Comparison of ENCODE assay signal across 24 cellular contexts in the genomic region with DNA sequence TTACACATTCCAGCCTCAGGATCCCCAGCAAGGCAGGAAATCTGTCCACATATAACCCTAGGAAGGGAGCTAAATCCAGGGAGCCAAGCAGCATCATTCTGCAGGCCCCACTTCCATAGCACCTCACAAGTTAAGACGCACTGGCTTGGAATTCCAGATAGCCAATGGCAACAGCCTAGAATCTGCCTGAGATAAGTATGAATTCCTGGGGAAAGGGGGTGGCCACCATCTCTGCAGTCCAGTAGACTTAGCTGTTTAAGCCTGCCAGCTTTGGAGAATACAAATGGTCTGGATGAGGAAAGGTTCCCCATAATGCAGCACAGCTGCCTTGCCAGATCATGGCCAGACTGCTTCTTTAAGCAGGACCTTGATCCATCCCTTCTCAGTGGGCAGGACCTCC.
DNase-seq lines count a peak whose midpoint lies in the region; ATAC-seq, FAIRE-seq and TF ChIP-seq lines count a peak whose summit lies in the region.
"Had no signal": no experiment of that assay in that cellular context is flagged by ENCODE, and none has a peak within 500 bp of the region (broad histone marks: within the 10 kb centered on the region; RNA-seq: fewer than 3 reads in every experiment).

No MANE protein-coding gene starts in this region.

- no peak for FAIRE-seq in astrocyte (lab: Jason Lieb, UNC)
- FAIRE-seq: GM12878, GM19239 had no signal

- no peak for DNase-seq in activated CD4-positive, alpha-beta T cell treated with anti-CD3 and anti-CD28 coated beads, Interleukin-2, amount 10 ng/mL, durations not matched to agents 7 days and 5 days
- DNase-seq in activated CD4-positive, alpha-beta T cell treated with anti-CD3 and anti-CD28 coated beads for 48 hours, result no peak
- DNase-seq in astrocyte (ENCODE audit: low read depth), result peak; percentile 64
- no peak for DNase-seq in mesenchymal stem cell
- DNase-seq in stomach, result no peak
- DNase-seq in type B pancreatic cell (ENCODE audit: extremely low spot score, unreplicated experiment), result no peak
- DNase-seq in left cardiac atrium, result no peak
- no peak for DNase-seq in Right ventricle myocardium inferior (ENCODE audit: missing footprints)
- DNase-seq: 8988T; Caco-2; CD4-positive, CD25-positive, alpha-beta regulatory T cell; NCI-H1417; NCI-H187; NCI-H2107; NCI-H2227 treated with DMSO at 0.1 percent for 48 hours; NCI-H524; NCI-H82; OCI-M1; RPMI8226; SJCRH30 had no signal

- H2BK15ac ChIP-seq in mesenchymal stem cell (ENCODE audit: low read depth, poor library complexity, severe bottlenecking), result no peak overlapping the region

- H3K4me3 ChIP-seq in astrocyte (ENCODE audit: insufficient read depth, low read depth, low read length) (no peak overlapping the region), mesenchymal stem cell (ENCODE audit: insufficient read depth in 1 of 2, low read depth in 1 of 2, low read length in 2 of 2) (no peak overlapping the region), stomach (no peak overlapping the region)
- H3K4me3 ChIP-seq: GM12878, SJCRH30 had no signal

- CTCF ChIA-PET in activated CD4-positive, alpha-beta T cell treated with anti-CD3 and anti-CD28 coated beads, Interleukin-2, amount 10 ng/mL, durations not matched to agents 7 days and 5 days (lab: Charles Lee), result interaction anchor here (0.9 to 4.5 kb wide), 2 partner anchors 12 to 15 kb away, joined by 5 to 13 read pairs; no protein-coding TSS in a partner anchor

- H3K9me3 ChIP-seq in astrocyte (ENCODE audit: insufficient read depth, low read depth, low read length) (no peaks in the 10 kb centered on the region), mesenchymal stem cell (ENCODE audit: control insufficient read depth, low read length) (peaks cover 3% of the 10 kb centered on the region), stomach (no peaks in the 10 kb centered on the region)
- H3K9me3 ChIP-seq: Caco-2, SJCRH30 had no signal

- H3K14ac ChIP-seq in mesenchymal stem cell (ENCODE audit: low read length in 2 of 2), result peak overlapping the region in 1 of 2 experiments; percentile 79

- no peak overlapping the region for H2BK120ac ChIP-seq in mesenchymal stem cell (ENCODE audit: low read depth, low read length)

- no peak overlapping the region for H3K9ac ChIP-seq in astrocyte (ENCODE audit: low read length)
- H3K9ac ChIP-seq in mesenchymal stem cell (ENCODE audit: low read length), result peak overlapping the region; percentile 23

- H3K27me3 Mint-ChIP-seq in activated CD4-positive, alpha-beta T cell treated with anti-CD3 and anti-CD28 coated beads, Interleukin-2, amount 10 ng/mL, durations not matched to agents 7 days and 5 days, result peaks cover 2% of the 10 kb centered on the region
- H3K27me3 Mint-ChIP-seq in astrocyte (ENCODE audit: low read depth, unreplicated experiment) (no peaks in the 10 kb centered on the region), type B pancreatic cell (peaks cover 4% of the 10 kb centered on the region)

- no peak for TF ChIP-seq CTCF in astrocyte (IDR thresholded peaks at IDR 0.05; ENCODE audit: insufficient read depth, low read depth, low read length)
- no peak for TF ChIP-seq CTCF in stomach (IDR thresholded peaks at IDR 0.05)
- TF ChIP-seq CTCF in type B pancreatic cell (conservative IDR thresholded peaks at IDR 0.05), result no peak

- peaks cover 8% of the 10 kb centered on the region for H3K4me1 Mint-ChIP-seq in activated CD4-positive, alpha-beta T cell treated with anti-CD3 and anti-CD28 coated beads, Interleukin-2, amount 10 ng/mL, durations not matched to agents 7 days and 5 days
- peaks cover 28% of the 10 kb centered on the region for H3K4me1 Mint-ChIP-seq in astrocyte (ENCODE audit: low read depth, unreplicated experiment)
- no peaks in the 10 kb centered on the region for H3K4me1 Mint-ChIP-seq in type B pancreatic cell (ENCODE audit: unreplicated experiment)
- H3K4me1 Mint-ChIP-seq: B cell had no signal

- H3K4me2 ChIP-seq in astrocyte (ENCODE audit: low read length) (no peak overlapping the region), mesenchymal stem cell (ENCODE audit: low read length, poor library complexity, severe bottlenecking) (no peak overlapping the region)

- peak overlapping the region in 1 of 2 experiments; percentile 64 for H3K18ac ChIP-seq in mesenchymal stem cell (ENCODE audit: low read depth in 1 of 2, low read length in 2 of 2)

- no peak overlapping the region for H3K4me3 Mint-ChIP-seq in activated CD4-positive, alpha-beta T cell treated with anti-CD3 and anti-CD28 coated beads, Interleukin-2, amount 10 ng/mL, durations not matched to agents 7 days and 5 days
- H3K4me3 Mint-ChIP-seq in astrocyte (ENCODE audit: unreplicated experiment), result peak overlapping the region; percentile 18
- no peak overlapping the region for H3K4me3 Mint-ChIP-seq in type B pancreatic cell
- H3K4me3 Mint-ChIP-seq: B cell; CD4-positive, CD25-positive, alpha-beta regulatory T cell had no signal

- H3K23ac ChIP-seq in mesenchymal stem cell (ENCODE audit: low read length in 2 of 2), result no peak overlapping the region

- H2BK5ac ChIP-seq in mesenchymal stem cell (ENCODE audit: low read depth, low read length, poor library complexity, severe bottlenecking), result no peak overlapping the region

- H3K9me3 Mint-ChIP-seq in activated CD4-positive, alpha-beta T cell treated with anti-CD3 and anti-CD28 coated beads, Interleukin-2, amount 10 ng/mL, durations not matched to agents 7 days and 5 days, result no peaks in the 10 kb centered on the region
- H3K9me3 Mint-ChIP-seq in astrocyte (ENCODE audit: unreplicated experiment) (peaks cover 6% of the 10 kb centered on the region), type B pancreatic cell (no peaks in the 10 kb centered on the region)

- no peaks in the 10 kb centered on the region for H3K36me3 ChIP-seq in astrocyte (ENCODE audit: insufficient read depth, low read length)
- no peaks in the 10 kb centered on the region for H3K36me3 ChIP-seq in mesenchymal stem cell (ENCODE audit: control insufficient read depth in 1 of 2, insufficient read depth in 2 of 2, low read depth in 1 of 2, low read length in 2 of 2)
- H3K36me3 ChIP-seq in stomach, result no peaks in the 10 kb centered on the region
- H3K36me3 ChIP-seq: SJCRH30 had no signal

- no peaks in the 10 kb centered on the region for H4K20me1 ChIP-seq in astrocyte (ENCODE audit: insufficient read depth, low read length)

- POLR2A ChIA-PET in activated CD4-positive, alpha-beta T cell treated with anti-CD3 and anti-CD28 coated beads, Interleukin-2, amount 10 ng/mL, durations not matched to agents 7 days and 5 days (lab: Charles Lee), result no interaction called here

- peak overlapping the region; percentile 19 for H4K8ac ChIP-seq in mesenchymal stem cell (ENCODE audit: low read length)

- H3K79me1 ChIP-seq in mesenchymal stem cell (replicated peaks; ENCODE audit: low read length, poor library complexity, severe bottlenecking), result no peaks in the 10 kb centered on the region

- H3K4me1 ChIP-seq in astrocyte (ENCODE audit: insufficient read depth, low read length), result peaks cover 23% of the 10 kb centered on the region
- H3K4me1 ChIP-seq in mesenchymal stem cell (ENCODE audit: control insufficient read depth, insufficient read depth, low read depth, low read length), result peaks cover 4% of the 10 kb centered on the region
- no peaks in the 10 kb centered on the region for H3K4me1 ChIP-seq in stomach
- H3K4me1 ChIP-seq: Caco-2, SJCRH30 had no signal

- H3K27me3 ChIP-seq in astrocyte (ENCODE audit: insufficient read depth, low read length) (no peaks in the 10 kb centered on the region), mesenchymal stem cell (ENCODE audit: control insufficient read depth in 1 of 2, insufficient read depth in 1 of 2, low read length in 2 of 2) (no peaks in the 10 kb centered on the region), stomach (peaks cover 0 to 4% (median 0%) of the 10 kb centered on the region in 3 donors)
- H3K27me3 ChIP-seq: SJCRH30 had no signal

- 90% methylated on average over 1 of the region's 1 CpG for WGBS in mesenchymal stem cell
- WGBS in stomach, 5 donors, result 80 to 100% (median 92%) methylated on average over 1 of the region's 1 CpG

- no peak overlapping the region for H2AK5ac ChIP-seq in mesenchymal stem cell (ENCODE audit: low read length, severe bottlenecking)

- peak overlapping the region in 1 of 2 experiments; percentile 15 for H2BK12ac ChIP-seq in mesenchymal stem cell (ENCODE audit: low read length in 2 of 2)

- peak overlapping the region; percentile 22 for H3K27ac Mint-ChIP-seq in activated CD4-positive, alpha-beta T cell treated with anti-CD3 and anti-CD28 coated beads, Interleukin-2, amount 10 ng/mL, durations not matched to agents 7 days and 5 days
- H3K27ac Mint-ChIP-seq in astrocyte (ENCODE audit: unreplicated experiment) (no peak overlapping the region), type B pancreatic cell (no peak overlapping the region)
- H3K27ac Mint-ChIP-seq: B cell had no signal

- peak overlapping the region; percentile 6 for H2AFZ ChIP-seq in astrocyte (ENCODE audit: low read depth, low read length)
- H2AFZ ChIP-seq in mesenchymal stem cell (ENCODE audit: low read depth, low read length), result no peak overlapping the region

- peak overlapping the region; percentile 3 to 16 for H3K4ac ChIP-seq in mesenchymal stem cell (ENCODE audit: low read depth in 1 of 2, low read length in 2 of 2)

- no peak overlapping the region for H4K91ac ChIP-seq in mesenchymal stem cell (ENCODE audit: low read length)

- H3K79me2 ChIP-seq in astrocyte (ENCODE audit: insufficient read depth, low read length), result no peaks in the 10 kb centered on the region

- ATAC-seq in left cardiac atrium (no peak), Right ventricle myocardium inferior (no peak)
- ATAC-seq: GM12878 had no signal

- H3K27ac ChIP-seq in astrocyte (ENCODE audit: low read depth, low read length), result peak overlapping the region; percentile 64
- no peak overlapping the region for H3K27ac ChIP-seq in mesenchymal stem cell (ENCODE audit: low read length, poor library complexity, severe bottlenecking)
- no peak overlapping the region for H3K27ac ChIP-seq in stomach
- H3K27ac ChIP-seq: HL-60, SJCRH30 had no signal

- TF ChIP-seq EP300 in stomach (IDR thresholded peaks at IDR 0.05), result no peak

- no peak for TF ChIP-seq POLR2A in stomach (IDR thresholded peaks at IDR 0.05)

- no peaks in the 10 kb centered on the region for H3K36me3 Mint-ChIP-seq in activated CD4-positive, alpha-beta T cell treated with anti-CD3 and anti-CD28 coated beads, Interleukin-2, amount 10 ng/mL, durations not matched to agents 7 days and 5 days (ENCODE audit: low read depth)
- H3K36me3 Mint-ChIP-seq in astrocyte (ENCODE audit: low read depth, unreplicated experiment), result no peaks in the 10 kb centered on the region
- no peaks in the 10 kb centered on the region for H3K36me3 Mint-ChIP-seq in type B pancreatic cell

- intact Hi-C loops in stomach (cut with DNase I; ENCODE audit: low total_unique reads), result no loop called here
- intact Hi-C loops in left cardiac atrium (cut with DNase I), result no loop called here
- intact Hi-C loops in Right ventricle myocardium inferior (cut with DNase I), result no loop called here
